8 cellular contexts compared by ENCODE assay signal in the genomic region with DNA sequence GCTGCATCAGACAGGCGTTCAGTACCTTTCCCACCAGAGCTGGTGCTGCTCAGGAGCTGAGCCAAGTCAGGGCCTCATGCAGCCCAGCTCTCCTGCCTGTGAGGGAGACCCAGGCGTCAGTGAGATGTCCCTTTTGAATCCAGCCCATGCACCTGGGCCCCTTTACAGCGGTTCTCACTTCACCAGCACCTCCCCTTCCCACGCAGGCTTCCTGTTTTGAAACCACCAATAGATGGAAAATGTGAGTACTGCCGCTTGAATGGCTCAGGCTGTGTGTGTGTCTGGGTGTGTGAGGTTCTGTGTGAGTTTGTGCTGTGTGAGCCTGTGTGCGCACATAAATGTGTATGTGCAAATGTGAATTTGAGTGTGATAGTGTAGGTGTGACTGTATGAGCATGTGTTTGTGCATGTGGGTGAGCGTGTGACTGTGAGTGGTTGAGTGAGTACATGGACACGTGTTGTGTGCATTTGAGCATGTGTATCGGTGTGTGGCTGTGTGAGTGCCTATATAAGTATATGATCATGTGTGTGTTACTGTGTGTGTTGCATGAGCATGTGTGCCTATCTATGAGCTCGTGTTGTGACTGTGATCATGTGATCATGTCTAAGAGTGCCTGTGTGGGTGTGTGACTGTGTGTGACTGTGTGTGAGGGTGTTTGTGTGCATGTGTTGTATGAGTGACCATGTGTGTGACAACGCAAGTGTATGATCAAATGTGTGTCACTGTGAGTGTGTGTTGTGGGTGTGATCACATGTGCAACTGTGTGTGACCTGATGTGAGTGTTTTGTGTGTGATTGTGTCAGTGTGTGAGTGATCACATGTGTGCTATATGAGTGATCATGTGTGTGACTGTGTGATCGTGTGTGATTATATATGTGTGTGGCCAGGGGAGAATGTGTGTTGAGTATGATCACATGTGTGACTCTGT.
DNase-seq lines count a peak whose midpoint lies in the region; ATAC-seq, FAIRE-seq and TF ChIP-seq lines count a peak whose summit lies in the region.

No MANE protein-coding gene starts in this region.

- H3K4me1 ChIP-seq in HepG2 (ENCODE audit: insufficient read depth, low read length) (no peaks in the 10 kb centered on the region), uterus (no peaks in the 10 kb centered on the region), kidney (ENCODE audit: control insufficient read depth in 1 of 2, insufficient read depth in 1 of 2, low read depth in 1 of 2, low read length in 2 of 2) (peaks cover 0 to 10% of the 10 kb centered on the region in 2 donors)

- ATAC-seq in GM19467 (IDR thresholded peaks at IDR 0.05; ENCODE audit: unreplicated experiment) (peak; percentile 42), HepG2 (no peak)

- TF ChIP-seq EP300 in HepG2 (IDR thresholded peaks at IDR 0.05; ENCODE audit: low read depth in 2 of 2, low read length in 2 of 2) (no peak), HepG2 (CRISPR knock-in tag; IDR thresholded peaks at IDR 0.05; ENCODE audit: borderline replicate concordance) (no peak)

- no peaks in the 10 kb centered on the region for H4K20me1 ChIP-seq in HepG2 (ENCODE audit: insufficient read depth, low read length)

- POLR2A ChIA-PET in HepG2 (lab: Yijun Ruan, JAX), result no interaction called here

- FAIRE-seq in HepG2 (lab: Jason Lieb, UNC) (no peak), kidney (lab: Jason Lieb, UNC) (no peak)

- no TSS peak for BruUV-seq in HepG2 (replicated peaks; lab: Mats Ljungman, UMichigan)

- H3K9me3 ChIP-seq in HepG2 (ENCODE audit: low read length) (no peaks in the 10 kb centered on the region), uterus (no peaks in the 10 kb centered on the region), kidney (ENCODE audit: control insufficient read depth in 1 of 2, low read length in 2 of 2) (no peaks in the 10 kb centered on the region)

- H3K27ac ChIP-seq in HepG2 (ENCODE audit: extremely low read length, insufficient read depth, low read length) (no peak overlapping the region), uterus (no peak overlapping the region), kidney (ENCODE audit: low read depth in 2 of 2, low read length in 2 of 2) (no peak overlapping the region)

- WGBS in HepG2 (ENCODE audit: low lambda C conversion rate), result 92% methylated on average over 9 of the region's 12 CpGs

- no peak for TF ChIP-seq RAD21 in HepG2 (CRISPR knock-in tag; IDR thresholded peaks at IDR 0.05)

- TF ChIP-seq CTCF in HepG2 (CRISPR knock-in tag; IDR thresholded peaks at IDR 0.05), result no peak
- TF ChIP-seq CTCF in uterus (IDR thresholded peaks at IDR 0.05), result no peak
- no peak for TF ChIP-seq CTCF in kidney (IDR thresholded peaks at IDR 0.05; ENCODE audit: borderline replicate concordance, extremely low read depth, insufficient read depth)

- intact Hi-C loops in HepG2 (cut with micrococcal nuclease; ENCODE audit: unreplicated experiment) (no loop called here), uterus (cut with DNase I; ENCODE audit: low total_unique reads) (no loop called here), kidney (cut with DNase I) (no loop called here)

- CTCF ChIA-PET in HepG2 (lab: Yijun Ruan, JAX; ENCODE audit: low intra/inter-chr PET ratio, low total read pairs), result no interaction called here

- no peak overlapping the region for H2AFZ ChIP-seq in HepG2 (ENCODE audit: low read length)

- no peaks in the 10 kb centered on the region for H3K79me2 ChIP-seq in HepG2 (ENCODE audit: insufficient read depth, low read length)

- in situ Hi-C loops in KBM-7 (cut with MboI; ENCODE audit: low pct_unique_long_range_greater_than_20kb, low sequenced_read_pairs) (no loop called here), HepG2 (cut with HindIII; ENCODE audit: extremely low pct_ligation_motif_present, low pct_unique_long_range_greater_than_20kb) (no loop called here), G401 (cut with HindIII; ENCODE audit: low sequenced_read_pairs) (no loop called here)

- TF ChIP-seq POLR2A in HepG2 (IDR thresholded peaks at IDR 0.05; ENCODE audit: insufficient read depth in 1 of 2, low read depth in 2 of 2, low read length in 2 of 2) (no peak), uterus (IDR thresholded peaks at IDR 0.05) (no peak)

- no peak overlapping the region for H3K4me2 ChIP-seq in HepG2 (ENCODE audit: low read depth, low read length)

- H3K27me3 ChIP-seq in HepG2 (ENCODE audit: control insufficient read depth in 1 of 2, insufficient read depth in 2 of 2, low read length in 2 of 2) (no peaks in the 10 kb centered on the region), uterus (no peaks in the 10 kb centered on the region)

- DNase-seq in KBM-7 (peak; percentile 97), HepG2 (ENCODE audit: low spot score) (no peak), uterus (no peak), G401 (ENCODE audit: low spot score) (no peak), kidney (no peak)
- DNase-seq in activated CD8-positive, alpha-beta memory T cell treated with anti-CD3 and anti-CD28 coated beads for 1 hour (ENCODE audit: extremely low read depth in 1 of 2, low read depth in 1 of 2), result peak; percentile 53
- DNase-seq in stimulated activated naive CD4-positive, alpha-beta T cell treated with Interleukin-2 at 50 U/mL for 16 hours (lab: John Stamatoyannopoulos, UW), result peak; percentile 83

- H3K4me3 ChIP-seq in HepG2 (replicated peaks in 1 of 3; ENCODE audit: insufficient read depth in 1 of 3, low read depth in 2 of 3, low read length in 3 of 3) (no peak overlapping the region), uterus (no peak overlapping the region), kidney (ENCODE audit: low read length in 2 of 2) (no peak overlapping the region)

- H3K9ac ChIP-seq in HepG2 (ENCODE audit: insufficient read depth, low read depth, low read length) (no peak overlapping the region), kidney (ENCODE audit: low read length in 2 of 2) (no peak overlapping the region)

- H3K36me3 ChIP-seq in HepG2 (replicated peaks in 1 of 2; ENCODE audit: control insufficient read depth in 1 of 2, insufficient read depth in 2 of 2, low read length in 2 of 2) (no peaks in the 10 kb centered on the region; a peak in 2 of 5 replicates), uterus (no peaks in the 10 kb centered on the region), kidney (ENCODE audit: control insufficient read depth in 1 of 2, insufficient read depth in 2 of 2, low read length in 2 of 2) (no peaks in the 10 kb centered on the region)

TF ChIP-seq in HepG2, 621 proteins besides CTCF, POLR2A, EP300 and RAD21 (continues in another document):
- TF ChIP-seq CREB1 (IDR thresholded peaks at IDR 0.05) (peak; percentile 44; the same call in 1 of the 2 replicates), CREB1 (CRISPR knock-in tag; IDR thresholded peaks at IDR 0.05) (no peak), ZBTB20 (CRISPR knock-in tag; IDR thresholded peaks at IDR 0.05; ENCODE audit: borderline replicate concordance, low read depth) (no peak), BRD4 (CRISPR knock-in tag; IDR thresholded peaks at IDR 0.05) (0 out of 2 replicates have a peak, but pooled peaks have one; percentile 27)
- TF ChIP-seq, protein P1, sequence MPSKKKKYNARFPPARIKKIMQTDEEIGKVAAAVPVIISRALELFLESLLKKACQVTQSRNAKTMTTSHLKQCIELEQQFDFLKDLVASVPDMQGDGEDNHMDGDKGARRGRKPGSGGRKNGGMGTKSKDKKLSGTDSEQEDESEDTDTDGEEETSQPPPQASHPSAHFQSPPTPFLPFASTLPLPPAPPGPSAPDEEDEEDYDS (CRISPR knock-in tag; IDR thresholded peaks at IDR 0.05), result no peak
- TF ChIP-seq, protein P2, sequence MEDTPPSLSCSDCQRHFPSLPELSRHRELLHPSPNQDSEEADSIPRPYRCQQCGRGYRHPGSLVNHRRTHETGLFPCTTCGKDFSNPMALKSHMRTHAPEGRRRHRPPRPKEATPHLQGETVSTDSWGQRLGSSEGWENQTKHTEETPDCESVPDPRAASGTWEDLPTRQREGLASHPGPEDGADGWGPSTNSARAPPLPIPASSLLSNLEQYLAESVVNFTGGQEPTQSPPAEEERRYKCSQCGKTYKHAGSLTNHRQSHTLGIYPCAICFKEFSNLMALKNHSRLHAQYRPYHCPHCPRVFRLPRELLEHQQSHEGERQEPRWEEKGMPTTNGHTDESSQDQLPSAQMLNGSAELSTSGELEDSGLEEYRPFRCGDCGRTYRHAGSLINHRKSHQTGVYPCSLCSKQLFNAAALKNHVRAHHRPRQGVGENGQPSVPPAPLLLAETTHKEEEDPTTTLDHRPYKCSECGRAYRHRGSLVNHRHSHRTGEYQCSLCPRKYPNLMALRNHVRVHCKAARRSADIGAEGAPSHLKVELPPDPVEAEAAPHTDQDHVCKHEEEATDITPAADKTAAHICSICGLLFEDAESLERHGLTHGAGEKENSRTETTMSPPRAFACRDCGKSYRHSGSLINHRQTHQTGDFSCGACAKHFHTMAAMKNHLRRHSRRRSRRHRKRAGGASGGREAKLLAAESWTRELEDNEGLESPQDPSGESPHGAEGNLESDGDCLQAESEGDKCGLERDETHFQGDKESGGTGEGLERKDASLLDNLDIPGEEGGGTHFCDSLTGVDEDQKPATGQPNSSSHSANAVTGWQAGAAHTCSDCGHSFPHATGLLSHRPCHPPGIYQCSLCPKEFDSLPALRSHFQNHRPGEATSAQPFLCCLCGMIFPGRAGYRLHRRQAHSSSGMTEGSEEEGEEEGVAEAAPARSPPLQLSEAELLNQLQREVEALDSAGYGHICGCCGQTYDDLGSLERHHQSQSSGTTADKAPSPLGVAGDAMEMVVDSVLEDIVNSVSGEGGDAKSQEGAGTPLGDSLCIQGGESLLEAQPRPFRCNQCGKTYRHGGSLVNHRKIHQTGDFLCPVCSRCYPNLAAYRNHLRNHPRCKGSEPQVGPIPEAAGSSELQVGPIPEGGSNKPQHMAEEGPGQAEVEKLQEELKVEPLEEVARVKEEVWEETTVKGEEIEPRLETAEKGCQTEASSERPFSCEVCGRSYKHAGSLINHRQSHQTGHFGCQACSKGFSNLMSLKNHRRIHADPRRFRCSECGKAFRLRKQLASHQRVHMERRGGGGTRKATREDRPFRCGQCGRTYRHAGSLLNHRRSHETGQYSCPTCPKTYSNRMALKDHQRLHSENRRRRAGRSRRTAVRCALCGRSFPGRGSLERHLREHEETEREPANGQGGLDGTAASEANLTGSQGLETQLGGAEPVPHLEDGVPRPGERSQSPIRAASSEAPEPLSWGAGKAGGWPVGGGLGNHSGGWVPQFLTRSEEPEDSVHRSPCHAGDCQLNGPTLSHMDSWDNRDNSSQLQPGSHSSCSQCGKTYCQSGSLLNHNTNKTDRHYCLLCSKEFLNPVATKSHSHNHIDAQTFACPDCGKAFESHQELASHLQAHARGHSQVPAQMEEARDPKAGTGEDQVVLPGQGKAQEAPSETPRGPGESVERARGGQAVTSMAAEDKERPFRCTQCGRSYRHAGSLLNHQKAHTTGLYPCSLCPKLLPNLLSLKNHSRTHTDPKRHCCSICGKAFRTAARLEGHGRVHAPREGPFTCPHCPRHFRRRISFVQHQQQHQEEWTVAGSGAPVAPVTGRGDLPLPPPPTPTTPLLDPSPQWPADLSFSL (CRISPR knock-in tag; IDR thresholded peaks at IDR 0.05), result peak; percentile 55; the same call in 1 of the 2 replicates

Comparison
In these comparisons a context has a peak if more than half of its experiments do, and no peak if none do; other contexts are left out.
1. DNase-seq: peak in KBM-7 (single experiment), activated CD8-positive, alpha-beta memory T cell treated with anti-CD3 and anti-CD28 coated beads for 1 hour (2 of 2) and stimulated activated naive CD4-positive, alpha-beta T cell treated with Interleukin-2 at 50 U/mL for 16 hours (single experiment); none in HepG2 (single experiment), uterus (0 of 2), G401 (single experiment) and kidney (single experiment).